8 cellular contexts compared by ENCODE assay signal in the genomic region with DNA sequence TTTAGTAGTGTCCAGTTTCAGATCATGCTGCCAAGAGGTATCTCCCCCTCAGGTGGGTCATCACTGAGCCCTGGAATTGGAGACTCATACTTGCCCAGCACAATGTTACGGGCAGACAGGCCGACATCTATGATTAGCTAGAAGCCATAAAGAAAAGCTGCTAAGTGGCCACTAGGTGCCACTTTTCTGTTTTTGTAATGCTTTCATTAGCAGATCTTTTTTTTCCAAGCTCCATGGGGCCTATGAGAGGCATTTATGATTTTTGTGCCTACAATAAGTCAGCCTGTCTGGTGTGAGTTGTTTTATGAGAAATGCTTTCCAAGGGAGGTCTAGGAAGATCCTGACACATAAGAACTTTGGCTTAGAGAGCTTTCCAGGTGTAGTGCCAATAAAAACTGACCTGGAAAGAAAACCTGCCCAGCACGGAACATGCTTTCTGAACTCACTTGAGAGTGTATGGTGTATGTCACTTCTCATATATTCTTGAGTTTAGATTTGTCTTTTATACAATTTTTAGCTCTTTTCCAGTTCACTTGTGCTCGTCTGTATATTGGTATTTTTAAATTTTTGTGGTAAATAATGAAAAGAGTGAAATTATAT. TPM values are rescaled to one million over a fixed set of nuclear protein-coding genes. Genes with fewer than 3 reads are reported as not detected.
DNase-seq lines count a peak whose midpoint lies in the region; ATAC-seq, FAIRE-seq and TF ChIP-seq lines count a peak whose summit lies in the region.

No MANE protein-coding gene starts in this region.

- no peaks in the 10 kb centered on the region for H3K27me3 ChIP-seq in osteoblast (ENCODE audit: insufficient read depth, low read length)

- peaks cover 4% of the 10 kb centered on the region for H3K4me1 ChIP-seq in osteoblast (ENCODE audit: insufficient read depth, low read length)

- peak; percentile 76 for DNase-seq in AG20443 (ENCODE audit: low spot score)
- DNase-seq in GM19239 (ENCODE audit: insufficient read length, low spot score) = no peak
- peak; percentile 35 for DNase-seq in RCC 7860 (ENCODE audit: low spot score)
- peak; percentile 83 for DNase-seq in fibroblast of peridontal ligament (ENCODE audit: extremely low read depth)
- DNase-seq in osteoblast (ENCODE audit: insufficient read length, low spot score, missing footprints) = peak; percentile 61
- DNase-seq in OCI-M2 (lab: John Stamatoyannopoulos, UW; ENCODE audit: unreplicated experiment) = no peak

- H3K4me2 ChIP-seq in osteoblast (ENCODE audit: insufficient read depth, low read length) = no peak overlapping the region

- no peak overlapping the region for H2AFZ ChIP-seq in osteoblast (ENCODE audit: low read length)

- peak; percentile 68 for TF ChIP-seq CTCF in osteoblast (IDR thresholded peaks at IDR 0.05; ENCODE audit: extremely low read depth, low read depth, low read length)

- H3K36me3 ChIP-seq in osteoblast (ENCODE audit: insufficient read depth, low read length) = no peaks in the 10 kb centered on the region

- H4K20me1 ChIP-seq in osteoblast (ENCODE audit: insufficient read depth, low read length) = no peaks in the 10 kb centered on the region

- no peaks in the 10 kb centered on the region for H3K9me3 ChIP-seq in osteoblast (ENCODE audit: low read depth, low read length)

- peak; percentile 33 for FAIRE-seq in GM19239 (lab: Jason Lieb, UNC)
- no peak for FAIRE-seq in RCC 7860 (lab: Jason Lieb, UNC)

- no peak overlapping the region for H3K4me3 ChIP-seq in osteoblast (ENCODE audit: insufficient read depth, low read length)

- H3K27ac ChIP-seq in osteoblast (ENCODE audit: low read depth, low read length) = peak overlapping the region; percentile 54

- ATAC-seq in HG03097 (IDR thresholded peaks at IDR 0.05; ENCODE audit: low FRiP score, unreplicated experiment) (no peak), HG03432 (IDR thresholded peaks at IDR 0.05; ENCODE audit: unreplicated experiment) (no peak)

- no peaks in the 10 kb centered on the region for H3K79me2 ChIP-seq in osteoblast (ENCODE audit: insufficient read depth, low read length)

RNA-seq across cellular contexts. Expression of a gene that starts 21.8 kb away (rescaled TPM):
- 0.72 and 0.88 TPM in 2 replicates for total RNA-seq in osteoblast

Comparison
In these comparisons a context has a peak if more than half of its experiments do, and no peak if none do; other contexts are left out.
1. DNase-seq: peak in AG20443 (single experiment), RCC 7860 (single experiment), fibroblast of peridontal ligament (single experiment) and osteoblast (single experiment); none in GM19239 (single experiment) and OCI-M2 (single experiment).